ENCODE assay signal across 10 cellular contexts in the genomic region with DNA sequence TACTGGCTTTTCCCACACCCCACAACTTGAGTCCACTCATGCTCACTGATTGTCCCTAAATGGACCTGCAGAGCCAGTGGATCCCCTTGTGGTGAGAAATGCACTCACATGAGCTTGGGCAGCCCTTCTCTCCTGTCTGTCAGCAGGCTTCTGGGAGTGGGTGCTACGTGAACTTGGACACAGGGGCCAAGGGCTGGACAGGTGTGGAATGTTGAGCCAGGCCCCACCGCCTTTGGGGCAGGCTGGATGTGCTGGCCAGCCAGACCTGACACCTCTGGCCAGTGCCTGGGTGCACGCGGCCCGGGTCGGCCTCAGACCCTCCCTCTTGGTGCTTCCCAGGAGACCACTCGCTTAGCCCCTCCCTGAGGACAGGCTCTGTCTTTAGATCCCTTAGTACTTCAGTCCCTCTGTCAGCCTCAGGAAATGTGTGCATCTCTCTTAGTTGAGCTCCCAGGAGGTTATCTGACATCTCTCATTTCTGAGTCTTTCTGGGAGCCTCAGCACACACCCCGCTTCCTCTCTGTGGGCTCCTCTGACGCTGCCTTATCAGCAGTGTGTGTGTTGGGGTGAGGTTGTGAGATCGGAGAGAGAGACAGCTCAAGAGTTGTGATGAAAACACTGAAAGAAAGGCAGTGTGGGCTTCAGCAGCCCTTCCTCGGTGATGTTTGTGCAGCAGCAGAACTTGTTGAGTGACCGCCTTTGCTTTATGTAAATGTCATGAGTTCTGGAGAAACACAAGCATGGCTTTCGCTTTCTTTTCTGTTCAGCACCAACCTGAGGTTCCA.
DNase-seq lines count a peak whose midpoint lies in the region; ATAC-seq, FAIRE-seq and TF ChIP-seq lines count a peak whose summit lies in the region.
"Had no signal": no experiment of that assay in that cellular context is flagged by ENCODE, and none has a peak within 500 bp of the region (broad histone marks: within the 10 kb centered on the region; RNA-seq: fewer than 3 reads in every experiment).

No MANE protein-coding gene starts in this region.

- peak; percentile 89 for FAIRE-seq in GM12878 (lab: Jason Lieb, UNC)
- FAIRE-seq: A204.1, endometrium had no signal

- in situ Hi-C loops in GM12878 (cut with MboI) = no loop called here

- RAD21 ChIA-PET in GM12878 (lab: Charles Lee; ENCODE audit: unreplicated experiment) = interaction anchor here (0.7 to 4.7 kb wide), 11 partner anchors 9 to 334 kb away, joined by 3 to 61 read pairs (median 4); no protein-coding TSS in a partner anchor

- H3K27me3 ChIP-seq in GM12878 (replicated peaks in 1 of 2; ENCODE audit: control insufficient read depth in 2 of 2, insufficient read depth in 2 of 2, low read length in 1 of 2) (no peaks in the 10 kb centered on the region), SJCRH30 (peaks cover 2% of the 10 kb centered on the region; the same call in 1 of the 2 replicates)
- H3K27me3 ChIP-seq in naive thymus-derived CD4-positive, alpha-beta T cell (ENCODE audit: control insufficient read depth in 2 of 2, insufficient read depth in 2 of 2, low read length in 2 of 2) = no peaks in the 10 kb centered on the region

- peaks cover 42% of the 10 kb centered on the region for H3K4me1 Mint-ChIP-seq in T-helper 17 cell
- H3K4me1 Mint-ChIP-seq in naive thymus-derived CD4-positive, alpha-beta T cell = peaks cover 50 to 80% (median 69%) of the 10 kb centered on the region in 7 donors

- peak; percentile 47 to 63 (median 61) for TF ChIP-seq CTCF in GM12878 (IDR thresholded peaks at IDR 0.05 in 2 of 3, conservative IDR thresholded peaks at IDR 0.05 in 1 of 3; ENCODE audit: control insufficient read depth in 2 of 3, extremely low read depth in 1 of 3, insufficient read depth in 1 of 3, low read depth in 3 of 3, low read length in 3 of 3)

- ATAC-seq in HG02870 (IDR thresholded peaks at IDR 0.05; ENCODE audit: unreplicated experiment) (peak; percentile 61), T-helper 17 cell (peak; percentile 91), GM12878 (peak; percentile 86)
- peak; percentile 95 for ATAC-seq in naive thymus-derived CD4-positive, alpha-beta T cell

- no peaks in the 10 kb centered on the region for H3K36me3 Mint-ChIP-seq in T-helper 17 cell (ENCODE audit: low read depth)
- H3K36me3 Mint-ChIP-seq in naive thymus-derived CD4-positive, alpha-beta T cell = peaks cover 0 to 8% (median 0%) of the 10 kb centered on the region in 5 donors

- peak overlapping the region; percentile 98 for H3K4me2 ChIP-seq in GM12878 (ENCODE audit: control insufficient read depth, insufficient read depth)

- TF ChIP-seq EP300 in GM12878 (IDR thresholded peaks at IDR 0.05; ENCODE audit: borderline replicate concordance in 1 of 2, control insufficient read depth in 1 of 2, low read depth in 2 of 2, low read length in 2 of 2) = no peak

- intact Hi-C loops in GM12878 (cut with micrococcal nuclease; ENCODE audit: unreplicated experiment) = loop anchor here (1.0 kb wide), 1 partner anchor 15 kb away; no protein-coding TSS in a partner anchor
- intact Hi-C loops in naive thymus-derived CD4-positive, alpha-beta T cell (cut with micrococcal nuclease) = loop anchor here (1.0 to 5.0 kb wide), 10 partner anchors 14 to 844 kb away; partner anchors contain the start of genes EVI2A (in 1 of the 2), UTP6 (in 1 of the 2) and ZNF207 (in 1 of the 2)

- H3K4me1 ChIP-seq in GM12878 (ENCODE audit: control insufficient read depth, insufficient read depth, low read length) = peaks cover 27% of the 10 kb centered on the region
- H3K4me1 ChIP-seq in naive thymus-derived CD4-positive, alpha-beta T cell (ENCODE audit: control insufficient read depth in 2 of 2, insufficient read depth in 2 of 2, low read length in 2 of 2) = peaks cover 53 to 55% of the 10 kb centered on the region in 2 donors
- H3K4me1 ChIP-seq in SJCRH30 = no peaks in the 10 kb centered on the region

- H3K79me2 ChIP-seq in GM12878 (ENCODE audit: control insufficient read depth, insufficient read depth, low read length) = peaks cover 16% of the 10 kb centered on the region

- H3K27ac ChIP-seq in GM12878 (ENCODE audit: control insufficient read depth, insufficient read depth) (peak overlapping the region; percentile 91), SJCRH30 (no peak overlapping the region)
- H3K27ac ChIP-seq in naive thymus-derived CD4-positive, alpha-beta T cell (ENCODE audit: low read depth, low read length) = peak overlapping the region; percentile 86

- H4K20me1 ChIP-seq in GM12878 (ENCODE audit: control insufficient read depth, insufficient read depth) = no peaks in the 10 kb centered on the region

- H3K36me3 ChIP-seq in GM12878 (ENCODE audit: control insufficient read depth in 2 of 2, insufficient read depth in 2 of 2, low read length in 1 of 2) (peaks cover 2 to 3% of the 10 kb centered on the region in 2 experiments; a peak in 2 of 4 replicates), SJCRH30 (no peaks in the 10 kb centered on the region)
- H3K36me3 ChIP-seq in naive thymus-derived CD4-positive, alpha-beta T cell (ENCODE audit: control insufficient read depth in 2 of 3, insufficient read depth in 3 of 3, low read length in 3 of 3) = no peaks in the 10 kb centered on the region

- TF ChIP-seq POLR2A in GM12878 (IDR thresholded peaks at IDR 0.05; ENCODE audit: low read depth, low read length) = peak; percentile 60

- SMC1A ChIA-PET in GM12878 (lab: Charles Lee; ENCODE audit: uncharacterized antibody, unreplicated experiment) = interaction anchor here (1.0 to 4.4 kb wide), 9 partner anchors 9 to 348 kb away, joined by 3 to 60 read pairs (median 5); no protein-coding TSS in a partner anchor

- H3K4me3 ChIP-seq in GM12878 (peak overlapping the region; percentile 55), SJCRH30 (no peak overlapping the region)
- H3K4me3 ChIP-seq in naive thymus-derived CD4-positive, alpha-beta T cell (ENCODE audit: low read length) = peak overlapping the region; percentile 62

- peak overlapping the region; percentile 62 for H2AFZ ChIP-seq in GM12878 (ENCODE audit: control insufficient read depth, low read depth, low read length)

- H3K27ac Mint-ChIP-seq in T-helper 17 cell = peak overlapping the region; percentile 97
- H3K27ac Mint-ChIP-seq in naive thymus-derived CD4-positive, alpha-beta T cell = peak overlapping the region; percentile 94 to 100 (median 97)

- POLR2A ChIA-PET in GM12878 (lab: Charles Lee) = interaction anchor here (0.6 to 4.0 kb wide), 4 partner anchors 15 to 569 kb away, joined by 5 to 30 read pairs (median 18); no protein-coding TSS in a partner anchor
- POLR2A ChIA-PET in naive thymus-derived CD4-positive, alpha-beta T cell (lab: Charles Lee) = interaction anchor here (0.7 to 6.7 kb wide), 10 partner anchors 9 to 197 kb away, joined by 3 to 176 read pairs (median 4); partner anchors contain the start of gene EVI2B

- DNase-seq in DMS 273 (lab: John Stamatoyannopoulos, UW; ENCODE audit: unreplicated experiment) (peak; percentile 34), DMS 273 treated with DMSO at 0.1 percent for 48 hours (lab: John Stamatoyannopoulos, UW) (no peak), T-helper 17 cell (peak in 2 of 3 donors; percentile 47), GM12878 (ENCODE audit: low read depth, low spot score) (peak; percentile 69), glomerular visceral epithelial cell (ENCODE audit: extremely low spot score) (no peak), SJCRH30 (no peak)
- peak in 8 of 9 donors; percentile 66 to 90 (median 85) for DNase-seq in naive thymus-derived CD4-positive, alpha-beta T cell

- under 1% methylated on average over 13 of the region's 13 CpGs for WGBS in GM12878 (ENCODE audit: insufficient coverage, insufficient replicate concordance, low lambda C conversion rate, missing lambda C conversion rate)

- peak overlapping the region; percentile 95 for H3K4me3 Mint-ChIP-seq in T-helper 17 cell
- peak overlapping the region; percentile 79 to 95 (median 90) for H3K4me3 Mint-ChIP-seq in naive thymus-derived CD4-positive, alpha-beta T cell

- H3K9ac ChIP-seq in GM12878 (ENCODE audit: control insufficient read depth, insufficient read depth, low read length) = peak overlapping the region; percentile 82

- no TSS peak for BruUV-seq in GM12878 (replicated peaks; lab: Mats Ljungman, UMichigan)

- peak; percentile 60 for TF ChIP-seq RAD21 in GM12878 (IDR thresholded peaks at IDR 0.05; ENCODE audit: insufficient read depth, low read depth, low read length)

- no peaks in the 10 kb centered on the region for H3K9me3 ChIP-seq in T-helper 17 cell (ENCODE audit: control insufficient read depth, low read length, poor library complexity, severe bottlenecking)
- no peaks in the 10 kb centered on the region for H3K9me3 ChIP-seq in GM12878 (replicated peaks; ENCODE audit: control insufficient read depth, insufficient read depth, low read length)
- no peaks in the 10 kb centered on the region for H3K9me3 ChIP-seq in naive thymus-derived CD4-positive, alpha-beta T cell (ENCODE audit: control insufficient read depth in 2 of 3, low read length in 3 of 3)
- no peaks in the 10 kb centered on the region for H3K9me3 ChIP-seq in SJCRH30 (replicated peaks)

- CTCF ChIA-PET in GM12878 (lab: Yijun Ruan, JAX) = interaction anchor here (0.6 to 4.0 kb wide), 17 partner anchors 9 to 334 kb away, joined by 3 to 23 read pairs (median 5); no protein-coding TSS in a partner anchor
- CTCF ChIA-PET in naive thymus-derived CD4-positive, alpha-beta T cell (lab: Charles Lee) = interaction anchor here (0.8 to 4.3 kb wide), 10 partner anchors 9 to 119 kb away, joined by 3 to 32 read pairs (median 4); no protein-coding TSS in a partner anchor

- H3K9me3 Mint-ChIP-seq in naive thymus-derived CD4-positive, alpha-beta T cell = peaks cover 0 to 3% (median 0%) of the 10 kb centered on the region in 11 donors

- no peaks in the 10 kb centered on the region for H3K27me3 Mint-ChIP-seq in T-helper 17 cell
- no peaks in the 10 kb centered on the region for H3K27me3 Mint-ChIP-seq in naive thymus-derived CD4-positive, alpha-beta T cell

TF ChIP-seq in GM12878, 131 proteins besides CTCF, POLR2A, EP300 and RAD21 (continues in another document):
- TF ChIP-seq WRNIP1 (IDR thresholded peaks at IDR 0.05; ENCODE audit: borderline replicate concordance, low read depth, low read length) (0 out of 2 replicates have a peak, but pooled peaks have one; percentile 63), IKZF1 (conservative IDR thresholded peaks at IDR 0.05) (0 out of 2 replicates have a peak, but pooled peaks have one; percentile 27), TCF3 (IDR thresholded peaks at IDR 0.05; ENCODE audit: borderline replicate concordance, insufficient read depth, low read depth, low read length) (no peak), IRF4 (IDR thresholded peaks at IDR 0.05; ENCODE audit: low read depth, low read length) (no peak), BHLHE40 (IDR thresholded peaks at IDR 0.05; ENCODE audit: borderline replicate concordance in 1 of 2, low read depth in 2 of 2, low read length in 1 of 2) (peak in 1 of 2 experiments; percentile 48; a peak in 1 of 4 replicates), SPI1 (IDR thresholded peaks at IDR 0.05; ENCODE audit: borderline replicate concordance, insufficient read depth, low read depth, low read length) (peak; percentile 70; the same call in 1 of the 2 replicates), PAX5 (IDR thresholded peaks at IDR 0.05; ENCODE audit: borderline replicate concordance, low read depth, low read length) (0 out of 2 replicates have a peak, but pooled peaks have one; percentile 3)

Comparison
In these comparisons a context has a peak if more than half of its experiments do, and no peak if none do; other contexts are left out.
1. DNase-seq: peak in DMS 273 (single experiment), T-helper 17 cell (2 of 3), GM12878 (single experiment) and naive thymus-derived CD4-positive, alpha-beta T cell (8 of 9); none in DMS 273 treated with DMSO at 0.1 percent for 48 hours (single experiment), glomerular visceral epithelial cell (single experiment) and SJCRH30 (0 of 2).
2. Peak in every context shown above with its lines, with median percentiles within 50 percentile points of each other: ATAC-seq.